Comparison of ENCODE assay signal across 16 cellular contexts in genomic region chr2:2056531-2056930, GRCh38.
DNase-seq lines count a peak whose midpoint lies in the region; ATAC-seq and TF ChIP-seq lines count a peak whose summit lies in the region.
"Had no signal": no experiment of that assay in that cellular context is flagged by ENCODE, and none has a peak within 500 bp of the region (broad histone marks: within the 10 kb centered on the region; RNA-seq: fewer than 3 reads in every experiment).

No MANE protein-coding gene starts in this region.

- no peak overlapping the region for H3K56ac ChIP-seq in mesendoderm (ENCODE audit: low read length)

- H3K27me3 Mint-ChIP-seq in T-helper 2 cell treated with Interferon-gamma antibody and Interleukin-4, amounts not matched to agents 5 μg/mL and 100 μg/mL, for 36 hours (ENCODE audit: low read depth): peaks cover 2% of the 10 kb centered on the region
- no peaks in the 10 kb centered on the region for H3K27me3 Mint-ChIP-seq in T-cell

- H3K27ac ChIP-seq in left ventricle myocardium inferior (replicated peaks): peak overlapping the region; percentile 92
- peak overlapping the region; percentile 0 for H3K27ac ChIP-seq in skeletal muscle tissue (ENCODE audit: low read depth, low read length)
- H3K27ac ChIP-seq in MM.1S (ENCODE audit: low read length): no peak overlapping the region
- H3K27ac ChIP-seq in mesendoderm (ENCODE audit: low read depth, low read length): no peak overlapping the region
- H3K27ac ChIP-seq: C4-2B, ovary had no signal

- H3K4me2 ChIP-seq in MM.1S (ENCODE audit: low read depth, low read length) (no peak overlapping the region), mesendoderm (ENCODE audit: low read length) (no peak overlapping the region)

- no peak overlapping the region for H4K5ac ChIP-seq in mesendoderm (ENCODE audit: low read length)

- H3F3A ChIP-seq in MM.1S (ENCODE audit: insufficient read depth, low read length): no peaks in the 10 kb centered on the region

- H3K4me3 Mint-ChIP-seq in T-helper 2 cell treated with Interferon-gamma antibody and Interleukin-4, amounts not matched to agents 5 μg/mL and 100 μg/mL, for 36 hours: peak overlapping the region; percentile 34
- peak overlapping the region in 1 of 3 donors; percentile 57 for H3K4me3 Mint-ChIP-seq in T-cell
- H3K4me3 Mint-ChIP-seq: endodermal cell had no signal

- CTCF ChIA-PET in T-cell (lab: Charles Lee): no interaction called here

- POLR2A ChIA-PET in T-cell (lab: Charles Lee): no interaction called here

- H2BK5ac ChIP-seq in mesendoderm (ENCODE audit: low read length): no peak overlapping the region

- no peak for ATAC-seq in T-cell (replicated peaks in 1 of 4)
- ATAC-seq: Panc1, SK-N-SH treated with all-trans-retinoic acid at 6 μM for 48 hours had no signal

- H4K8ac ChIP-seq in mesendoderm (ENCODE audit: low read depth, low read length): no peak overlapping the region

- H3K9ac ChIP-seq in skeletal muscle tissue (ENCODE audit: low read depth in 1 of 3, low read length in 3 of 3) (no peak overlapping the region), MM.1S (ENCODE audit: low read length) (no peak overlapping the region), mesendoderm (ENCODE audit: low read length) (no peak overlapping the region)

- no peak overlapping the region for H2AK5ac ChIP-seq in mesendoderm (ENCODE audit: low read length)

- no peaks in the 10 kb centered on the region for H4K20me1 ChIP-seq in MM.1S (ENCODE audit: insufficient read depth, low read length)

- H3K36me3 ChIP-seq in left ventricle myocardium inferior (no peaks in the 10 kb centered on the region), skeletal muscle tissue (ENCODE audit: control insufficient read depth in 3 of 3, insufficient read depth in 3 of 3, low read length in 3 of 3) (no peaks in the 10 kb centered on the region), MM.1S (replicated peaks; ENCODE audit: insufficient read depth, low read length) (no peaks in the 10 kb centered on the region), mesendoderm (ENCODE audit: control insufficient read depth, insufficient read depth, low read length) (no peaks in the 10 kb centered on the region)
- H3K36me3 ChIP-seq: ovary, tibial nerve had no signal

- no peak overlapping the region for H3K23ac ChIP-seq in mesendoderm (ENCODE audit: low read length)

- TF ChIP-seq CTCF in left ventricle myocardium inferior (IDR thresholded peaks at IDR 0.05; ENCODE audit: borderline replicate concordance) (no peak), MM.1S (IDR thresholded peaks at IDR 0.05; ENCODE audit: low read length) (no peak)

- intact Hi-C loops in left ventricle myocardium inferior (cut with micrococcal nuclease): no loop called here

- peaks cover 16% of the 10 kb centered on the region for H3K4me1 Mint-ChIP-seq in T-helper 2 cell treated with Interferon-gamma antibody and Interleukin-4, amounts not matched to agents 5 μg/mL and 100 μg/mL, for 36 hours (ENCODE audit: low read depth)
- H3K4me1 Mint-ChIP-seq in T-cell: peaks cover 14 to 28% (median 24%) of the 10 kb centered on the region in 3 donors
- H3K4me1 Mint-ChIP-seq: endodermal cell had no signal

- no peak overlapping the region for H2BK120ac ChIP-seq in mesendoderm (ENCODE audit: low read depth, low read length)

- no peak overlapping the region for H3K18ac ChIP-seq in mesendoderm (ENCODE audit: low read length)

- no peaks in the 10 kb centered on the region for H3K79me1 ChIP-seq in mesendoderm (ENCODE audit: low read length)

- peak overlapping the region; percentile 27 for H3K4me3 ChIP-seq in left ventricle myocardium inferior
- H3K4me3 ChIP-seq in skeletal muscle tissue (ENCODE audit: low read length in 3 of 3): peak overlapping the region in 2 of 3 donors; percentile 24 to 33
- H3K4me3 ChIP-seq in MM.1S (ENCODE audit: low read length): no peak overlapping the region
- no peak overlapping the region for H3K4me3 ChIP-seq in mesendoderm (ENCODE audit: low read length)
- H3K4me3 ChIP-seq: ovary, skin epidermis, tibial nerve had no signal

- H3K79me2 ChIP-seq in MM.1S (ENCODE audit: low read length) (no peaks in the 10 kb centered on the region), mesendoderm (ENCODE audit: control insufficient read depth, insufficient read depth, low read length) (no peaks in the 10 kb centered on the region)

- no peak for DNase-seq in T-helper 2 cell treated with Interferon-gamma antibody and Interleukin-4, amounts not matched to agents 5 μg/mL and 100 μg/mL, for 36 hours (ENCODE audit: low spot score)
- no peak for DNase-seq in T-helper 2 cell
- DNase-seq in T-cell: no peak
- DNase-seq in left ventricle myocardium inferior: no peak
- DNase-seq in MM.1S: no peak
- DNase-seq in mesendoderm: no peak
- DNase-seq in activated gamma-delta T cell (lab: John Stamatoyannopoulos, UW): no peak
- DNase-seq: amniotic stem cell had no signal

- H3K9me3 Mint-ChIP-seq in T-helper 2 cell treated with Interferon-gamma antibody and Interleukin-4, amounts not matched to agents 5 μg/mL and 100 μg/mL, for 36 hours: peaks cover 16% of the 10 kb centered on the region
- H3K9me3 Mint-ChIP-seq in T-cell: peaks cover 11% of the 10 kb centered on the region in 3 donors
- H3K9me3 Mint-ChIP-seq: endodermal cell had no signal

- no peaks in the 10 kb centered on the region for H3K27me3 ChIP-seq in left ventricle myocardium inferior (ENCODE audit: low read depth)
- no peaks in the 10 kb centered on the region for H3K27me3 ChIP-seq in skeletal muscle tissue (ENCODE audit: control insufficient read depth in 3 of 3, insufficient read depth in 3 of 3, low read length in 3 of 3)
- H3K27me3 ChIP-seq in MM.1S (replicated peaks; ENCODE audit: insufficient read depth, low read length): no peaks in the 10 kb centered on the region
- no peaks in the 10 kb centered on the region for H3K27me3 ChIP-seq in mesendoderm (ENCODE audit: insufficient read depth, low read length, poor library complexity)
- H3K27me3 ChIP-seq: ovary, tibial nerve had no signal

- H3K36me3 Mint-ChIP-seq in T-helper 2 cell treated with Interferon-gamma antibody and Interleukin-4, amounts not matched to agents 5 μg/mL and 100 μg/mL, for 36 hours (ENCODE audit: low read depth): peaks cover 4% of the 10 kb centered on the region
- H3K36me3 Mint-ChIP-seq in T-cell: no peaks in the 10 kb centered on the region

- no peak overlapping the region for H3K4ac ChIP-seq in mesendoderm (ENCODE audit: low read depth, low read length)

- H3K4me1 ChIP-seq in left ventricle myocardium inferior: peaks cover 23% of the 10 kb centered on the region
- H3K4me1 ChIP-seq in skeletal muscle tissue (ENCODE audit: control insufficient read depth in 3 of 3, insufficient read depth in 3 of 3, low read length in 3 of 3): no peaks in the 10 kb centered on the region
- H3K4me1 ChIP-seq in MM.1S (ENCODE audit: low read length): no peaks in the 10 kb centered on the region
- no peaks in the 10 kb centered on the region for H3K4me1 ChIP-seq in mesendoderm (ENCODE audit: control insufficient read depth, low read depth, low read length)
- H3K4me1 ChIP-seq: tibial nerve had no signal

- no peaks in the 10 kb centered on the region for H3K9me2 ChIP-seq in MM.1S (replicated peaks; ENCODE audit: insufficient read depth, low read length)

- H3K27ac Mint-ChIP-seq in T-helper 2 cell treated with Interferon-gamma antibody and Interleukin-4, amounts not matched to agents 5 μg/mL and 100 μg/mL, for 36 hours: no peak overlapping the region
- peak overlapping the region; percentile 79 to 90 for H3K27ac Mint-ChIP-seq in T-cell
- H3K27ac Mint-ChIP-seq: endodermal cell had no signal

- no CpG with 5 or more reads among the region's 5 CpGs for WGBS in mesendoderm (ENCODE audit: extremely low coverage, insufficient coverage, low lambda C conversion rate)

- H2AFZ ChIP-seq in MM.1S (ENCODE audit: low read length): no peak overlapping the region

- H3K9me3 ChIP-seq in left ventricle myocardium inferior (replicated peaks): no peaks in the 10 kb centered on the region
- no peaks in the 10 kb centered on the region for H3K9me3 ChIP-seq in skeletal muscle tissue (ENCODE audit: control insufficient read depth in 3 of 3, low read length in 3 of 3)
- no peaks in the 10 kb centered on the region for H3K9me3 ChIP-seq in MM.1S (replicated peaks; ENCODE audit: insufficient read depth, low read length)
- H3K9me3 ChIP-seq: ovary had no signal

- H2BK15ac ChIP-seq in mesendoderm (replicated peaks; ENCODE audit: low read depth): no peak overlapping the region

Comparison
In these comparisons a context has a peak if more than half of its experiments do, and no peak if none do; other contexts are left out.
1. H3K27ac ChIP-seq: peak in left ventricle myocardium inferior (single experiment) and skeletal muscle tissue (single experiment); none in MM.1S (single experiment) and mesendoderm (single experiment).
2. H3K4me3 ChIP-seq: peak in left ventricle myocardium inferior (single experiment) and skeletal muscle tissue (2 of 3); none in MM.1S (single experiment) and mesendoderm (single experiment).